ENCODE assay signal across 1 cellular context in the genomic region with DNA sequence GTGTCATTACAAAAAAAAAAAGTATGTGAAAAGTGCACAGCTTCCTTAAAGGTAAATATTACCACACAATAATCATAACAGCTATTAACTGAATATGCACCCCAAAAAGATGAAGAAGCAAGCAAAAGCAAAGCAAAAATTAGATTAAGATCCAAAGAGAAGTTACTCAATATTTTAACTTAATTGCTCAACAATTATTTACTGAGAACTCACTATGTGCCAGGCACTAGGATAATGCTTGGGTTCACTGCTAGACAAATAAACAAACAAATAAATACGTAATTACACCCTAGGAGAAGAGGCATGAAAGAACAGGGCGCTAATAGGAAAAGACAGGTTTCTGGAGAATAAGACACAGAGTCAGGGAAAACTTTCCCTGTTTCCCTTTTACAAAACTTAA.
TF ChIP-seq lines count a peak whose summit lies in the region.

No MANE protein-coding gene starts in this region.

TF ChIP-seq in IMR-90, 13 proteins besides CTCF, POLR2A, EP300 and RAD21:
- TF ChIP-seq, protein P1, sequence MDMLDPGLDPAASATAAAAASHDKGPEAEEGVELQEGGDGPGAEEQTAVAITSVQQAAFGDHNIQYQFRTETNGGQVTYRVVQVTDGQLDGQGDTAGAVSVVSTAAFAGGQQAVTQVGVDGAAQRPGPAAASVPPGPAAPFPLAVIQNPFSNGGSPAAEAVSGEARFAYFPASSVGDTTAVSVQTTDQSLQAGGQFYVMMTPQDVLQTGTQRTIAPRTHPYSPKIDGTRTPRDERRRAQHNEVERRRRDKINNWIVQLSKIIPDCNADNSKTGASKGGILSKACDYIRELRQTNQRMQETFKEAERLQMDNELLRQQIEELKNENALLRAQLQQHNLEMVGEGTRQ (IDR thresholded peaks at IDR 0.05; ENCODE audit: low read depth, low read length) = no peak
- TF ChIP-seq CEBPB (IDR thresholded peaks at IDR 0.05; ENCODE audit: low read depth, low read length) = peak; percentile 35; the same call in 1 of the 2 replicates
